In genomic region chr13:80339841-80340642, GRCh38 we compare ENCODE assay signal across 7 cellular contexts. TPM values are rescaled to one million over a fixed set of nuclear protein-coding genes. Genes with fewer than 3 reads are reported as not detected.
DNase-seq lines count a peak whose midpoint lies in the region; ATAC-seq and TF ChIP-seq lines count a peak whose summit lies in the region.

No MANE protein-coding gene starts in this region.

- peak overlapping the region; percentile 73 for H3K4me3 ChIP-seq in lower lobe of right lung
- H3K4me3 ChIP-seq in thymus (ENCODE audit: low read length), result peak overlapping the region; percentile 78

- DNase-seq in GM10248 (ENCODE audit: extremely low spot score), result peak; percentile 38
- peak; percentile 44 for DNase-seq in SK-MEL-5 (ENCODE audit: low read depth, low spot score)
- DNase-seq in ecto neural progenitor cell (ENCODE audit: low spot score), result peak; percentile 68
- DNase-seq in lower lobe of right lung, result peak; percentile 69
- DNase-seq in NCI-H1048 (lab: John Stamatoyannopoulos, UW), result no peak

- H3K27me3 ChIP-seq in lower lobe of right lung (ENCODE audit: low read depth) (no peaks in the 10 kb centered on the region), thymus (ENCODE audit: control insufficient read depth, insufficient read depth) (peaks cover 18% of the 10 kb centered on the region)

- in situ Hi-C loops in SK-MEL-5 (cut with HindIII; ENCODE audit: low pct_unique_long_range_greater_than_20kb, low sequenced_read_pairs), result no loop called here

- CTCF ChIA-PET in GM10248 (lab: Yijun Ruan, JAX), result interaction anchor here (0.9 to 1.7 kb wide), 3 partner anchors 11 to 20 kb away, joined by 3 to 4 read pairs (median 3); no protein-coding TSS in a partner anchor

- ATAC-seq in HG03066 (IDR thresholded peaks at IDR 0.05; ENCODE audit: low read depth, unreplicated experiment) (peak; percentile 23), lower lobe of right lung (peak; percentile 33 to 47)

- H3K36me3 ChIP-seq in lower lobe of right lung (peaks cover 12% of the 10 kb centered on the region), thymus (ENCODE audit: control insufficient read depth, insufficient read depth) (no peaks in the 10 kb centered on the region)

- POLR2A ChIA-PET in GM10248 (lab: Yijun Ruan, JAX), result no interaction called here

- WGBS in thymus, result under 1% methylated on average over 63 of the region's 63 CpGs

- TF ChIP-seq CTCF in GM10248 (IDR thresholded peaks at IDR 0.05; ENCODE audit: control extremely low read depth, extremely low read depth, low read depth, missing control alignments) (no peak), lower lobe of right lung (IDR thresholded peaks at IDR 0.05) (no peak)

- intact Hi-C loops in lower lobe of right lung (cut with DNase I), result loop anchor here (10.0 kb wide), 1 partner anchor 565 kb away; no protein-coding TSS in a partner anchor

- H3K9me3 ChIP-seq in lower lobe of right lung (no peaks in the 10 kb centered on the region), thymus (ENCODE audit: control insufficient read depth) (no peaks in the 10 kb centered on the region)

- H3K27ac ChIP-seq in lower lobe of right lung (peak overlapping the region; percentile 98), thymus (ENCODE audit: low read depth) (peak overlapping the region; percentile 92)

- H3K4me1 ChIP-seq in lower lobe of right lung, result peaks cover 38% of the 10 kb centered on the region
- H3K4me1 ChIP-seq in thymus (ENCODE audit: control insufficient read depth, insufficient read depth, low read length), result no peaks in the 10 kb centered on the region

RNA-seq across cellular contexts. Expression of gene SPRY2, which starts 0.9 kb away (rescaled TPM):
- total RNA-seq in SK-MEL-5 (2014; rRNA removed; shearing (Covaris generic)), result 90.2 and 91.0 TPM in 2 replicates
- 220 and 279 TPM in 2 replicates for polyA plus RNA-seq in SK-MEL-5 (2015; cell fraction: cytosol; rRNA removed)
- 240 and 249 TPM in 2 replicates for polyA plus RNA-seq in SK-MEL-5 (2015; cell fraction: nucleus; rRNA removed)
- total RNA-seq in lower lobe of right lung, result 44.6 TPM
- 21.6 TPM for polyA plus RNA-seq in thymus
